Comparison of ENCODE assay signal across 30 cellular contexts in the genomic region with DNA sequence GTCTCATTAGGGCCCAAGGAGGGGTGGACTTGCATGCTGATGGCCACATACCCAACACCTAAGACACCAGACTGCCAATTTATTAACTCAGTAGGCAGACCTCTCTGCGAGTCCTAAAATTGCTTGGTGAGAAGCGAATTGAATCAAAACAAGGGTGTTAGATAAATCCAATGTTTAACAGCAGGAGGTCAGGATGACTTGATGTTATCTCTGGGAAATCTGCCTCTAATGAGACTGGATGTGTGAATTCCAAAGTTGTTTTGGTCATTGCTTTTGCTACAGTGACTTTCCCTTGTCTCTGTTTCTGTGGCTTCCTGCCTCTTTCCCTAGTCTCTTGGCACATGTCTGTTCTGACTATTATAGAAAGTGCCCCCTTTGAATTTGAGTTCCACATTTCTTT.
"Had no signal": no experiment of that assay in that cellular context is flagged by ENCODE, and none has a peak within 500 bp of the region (broad histone marks: within the 10 kb centered on the region; RNA-seq: fewer than 3 reads in every experiment).

No MANE protein-coding gene starts in this region.

- H3K9me3 Mint-ChIP-seq: activated CD4-positive, alpha-beta memory T cell treated with anti-CD3 and anti-CD28 coated beads for 36 hours; activated CD4-positive, alpha-beta T cell treated with anti-CD3 and anti-CD28 coated beads, Interleukin-2, amount 10 ng/mL, durations not matched to agents 24 days and 14 days; activated naive CD4-positive, alpha-beta T cell treated with anti-CD3 and anti-CD28 coated beads, Interleukin-2, amount 10 ng/mL, durations not matched to agents 7 days and 5 days; activated naive CD4-positive, alpha-beta T cell treated with anti-CD3 and anti-CD28 coated beads, Interleukin-2, amount 50 U/mL, for 72 hours; activated naive CD8-positive, alpha-beta T cell treated with anti-CD3 and anti-CD28 coated beads, Interleukin-2, amount 10 ng/mL, durations not matched to agents 7 days and 5 days; activated T-helper 1 cell treated with anti-CD3 and anti-CD28 coated beads, Interleukin-12 subunit alpha, Interleukin-12 subunit beta, Interleukin-2, Interleukin-4 antibody, amounts not matched to agents 30 ng/mL and 10 ng/mL and 1 ng/mL, durations not matched to agents 14 hours and 24 hours and 36 hours; brain; central memory CD8-positive, alpha-beta T cell; effector memory CD8-positive, alpha-beta T cell had no signal

- H3K9me3 ChIP-seq: ascending aorta, breast epithelium, esophagus squamous epithelium, gastroesophageal sphincter had no signal

- H3K27me3 Mint-ChIP-seq: activated CD4-positive, alpha-beta memory T cell treated with anti-CD3 and anti-CD28 coated beads for 36 hours; activated CD4-positive, alpha-beta T cell treated with anti-CD3 and anti-CD28 coated beads for 36 hours; activated CD4-positive, alpha-beta T cell treated with anti-CD3 and anti-CD28 coated beads, Interleukin-2, amount 10 ng/mL, durations not matched to agents 24 days and 14 days; activated CD8-positive, alpha-beta memory T cell treated with anti-CD3 and anti-CD28 coated beads, Interleukin-2, amount 10 ng/mL, durations not matched to agents 7 days and 5 days; activated naive CD4-positive, alpha-beta T cell treated with anti-CD3 and anti-CD28 coated beads, Interleukin-2, amount 10 ng/mL, durations not matched to agents 7 days and 5 days; activated naive CD8-positive, alpha-beta T cell treated with anti-CD3 and anti-CD28 coated beads, Interleukin-2, amount 10 ng/mL, durations not matched to agents 7 days and 5 days; brain; central memory CD8-positive, alpha-beta T cell; effector memory CD8-positive, alpha-beta T cell had no signal

- DNase-seq: activated CD4-positive, alpha-beta memory T cell treated with anti-CD3 and anti-CD28 coated beads for 36 hours; activated CD4-positive, alpha-beta T cell treated with anti-CD3 and anti-CD28 coated beads for 36 hours; activated CD4-positive, alpha-beta T cell treated with anti-CD3 and anti-CD28 coated beads, Interleukin-2, amount 10 ng/mL, durations not matched to agents 24 days and 14 days; activated CD4-positive, CD25-positive, alpha-beta regulatory T cell; activated CD4-positive, CD25-positive, alpha-beta regulatory T cell treated with anti-CD3 and anti-CD28 coated beads, Interleukin-2, amount 50 U/mL, for 72 hours; activated CD8-positive, alpha-beta memory T cell treated with anti-CD3 and anti-CD28 coated beads, Interleukin-2, amount 10 ng/mL, durations not matched to agents 7 days and 5 days; activated CD8-positive, alpha-beta memory T cell treated with anti-CD3 and anti-CD28 coated beads, Interleukin-2, amount 50 U/mL, for 4 hours; activated CD8-positive, alpha-beta T cell treated with anti-CD3 and anti-CD28 coated beads, Interleukin-2, amount 10 ng/mL, durations not matched to agents 7 days and 5 days; activated gamma-delta T cell; activated naive CD4-positive, alpha-beta T cell; activated naive CD4-positive, alpha-beta T cell treated with anti-CD3 and anti-CD28 coated beads, Interleukin-2, amount 10 ng/mL, durations not matched to agents 7 days and 5 days; activated naive CD8-positive, alpha-beta T cell treated with anti-CD3 and anti-CD28 coated beads, Interleukin-2, amount 10 ng/mL, durations not matched to agents 7 days and 5 days; activated T-cell treated with anti-CD3 and anti-CD28 coated beads, Interleukin-2, amount 50 U/mL, for 1 hour; activated T-cell treated with anti-CD3 and anti-CD28 coated beads, Interleukin-2, amount 50 U/mL, for 48 hours; dermis blood vessel endothelial cell; effector CD4-positive, alpha-beta T cell; effector memory CD8-positive, alpha-beta T cell; esophagus squamous epithelium; T-helper 2 cell had no signal

- ATAC-seq: activated CD4-positive, alpha-beta T cell treated with anti-CD3 and anti-CD28 coated beads for 36 hours; activated CD8-positive, alpha-beta memory T cell treated with anti-CD3 and anti-CD28 coated beads, Interleukin-2, amount 10 ng/mL, durations not matched to agents 7 days and 5 days; activated CD8-positive, alpha-beta T cell treated with anti-CD3 and anti-CD28 coated beads, Interleukin-2, amount 10 ng/mL, durations not matched to agents 7 days and 5 days; activated naive CD4-positive, alpha-beta T cell treated with anti-CD3 and anti-CD28 coated beads, Interleukin-2, amount 50 U/mL, for 72 hours; effector memory CD8-positive, alpha-beta T cell; gastroesophageal sphincter had no signal

- H3K4me1 Mint-ChIP-seq: activated CD8-positive, alpha-beta memory T cell treated with anti-CD3 and anti-CD28 coated beads, Interleukin-2, amount 10 ng/mL, durations not matched to agents 7 days and 5 days; activated naive CD4-positive, alpha-beta T cell treated with anti-CD3 and anti-CD28 coated beads, Interleukin-2, amount 10 ng/mL, durations not matched to agents 7 days and 5 days had no signal

- H3K4me3 ChIP-seq: ascending aorta, breast epithelium, coronary artery, esophagus squamous epithelium, gastroesophageal sphincter had no signal

- FAIRE-seq: endometrium, endothelial cell of umbilical vein had no signal

- H3K27me3 ChIP-seq: ascending aorta, breast epithelium, esophagus squamous epithelium, gastroesophageal sphincter had no signal

- H3K27ac ChIP-seq: ascending aorta, breast epithelium, coronary artery, epithelial cell of prostate, esophagus squamous epithelium, gastroesophageal sphincter had no signal

- H3K27ac Mint-ChIP-seq: activated CD4-positive, alpha-beta memory T cell treated with anti-CD3 and anti-CD28 coated beads for 36 hours; activated CD4-positive, alpha-beta T cell treated with anti-CD3 and anti-CD28 coated beads for 36 hours; activated CD4-positive, alpha-beta T cell treated with anti-CD3 and anti-CD28 coated beads, Interleukin-2, amount 10 ng/mL, durations not matched to agents 24 days and 14 days; activated CD8-positive, alpha-beta memory T cell treated with anti-CD3 and anti-CD28 coated beads, Interleukin-2, amount 10 ng/mL, durations not matched to agents 7 days and 5 days; activated CD8-positive, alpha-beta T cell treated with anti-CD3 and anti-CD28 coated beads, Interleukin-2, amount 10 ng/mL, durations not matched to agents 7 days and 5 days; activated naive CD4-positive, alpha-beta T cell treated with anti-CD3 and anti-CD28 coated beads, Interleukin-2, amount 10 ng/mL, durations not matched to agents 7 days and 5 days; activated T-helper 1 cell treated with anti-CD3 and anti-CD28 coated beads, Interleukin-12 subunit alpha, Interleukin-12 subunit beta, Interleukin-2, Interleukin-4 antibody, amounts not matched to agents 30 ng/mL and 10 ng/mL and 1 ng/mL, durations not matched to agents 14 hours and 24 hours and 36 hours had no signal

- H3K4me3 Mint-ChIP-seq: activated CD4-positive, alpha-beta memory T cell treated with anti-CD3 and anti-CD28 coated beads for 36 hours; activated CD4-positive, alpha-beta T cell treated with anti-CD3 and anti-CD28 coated beads for 36 hours; activated CD4-positive, alpha-beta T cell treated with anti-CD3 and anti-CD28 coated beads, Interleukin-2, amount 10 ng/mL, durations not matched to agents 24 days and 14 days; activated CD8-positive, alpha-beta memory T cell treated with anti-CD3 and anti-CD28 coated beads, Interleukin-2, amount 10 ng/mL, durations not matched to agents 7 days and 5 days; activated CD8-positive, alpha-beta T cell treated with anti-CD3 and anti-CD28 coated beads, Interleukin-2, amount 10 ng/mL, durations not matched to agents 7 days and 5 days; activated naive CD4-positive, alpha-beta T cell treated with anti-CD3 and anti-CD28 coated beads, Interleukin-2, amount 10 ng/mL, durations not matched to agents 7 days and 5 days; activated naive CD8-positive, alpha-beta T cell treated with anti-CD3 and anti-CD28 coated beads, Interleukin-2, amount 10 ng/mL, durations not matched to agents 7 days and 5 days; activated T-helper 1 cell treated with anti-CD3 and anti-CD28 coated beads, Interleukin-12 subunit alpha, Interleukin-12 subunit beta, Interleukin-2, Interleukin-4 antibody, amounts not matched to agents 30 ng/mL and 10 ng/mL and 1 ng/mL, durations not matched to agents 14 hours and 24 hours and 36 hours; brain; central memory CD8-positive, alpha-beta T cell; effector memory CD8-positive, alpha-beta T cell had no signal

- H3K4me1 ChIP-seq: ascending aorta, breast epithelium, esophagus squamous epithelium, gastroesophageal sphincter had no signal
